In genomic region chr17:49618112-49618611, GRCh38 we compare ENCODE assay signal across 14 cellular contexts. TPM values are rescaled to one million over a fixed set of nuclear protein-coding genes. Genes with fewer than 3 reads are reported as not detected.
DNase-seq lines count a peak whose midpoint lies in the region; ATAC-seq and TF ChIP-seq lines count a peak whose summit lies in the region.
"Had no signal": no experiment of that assay in that cellular context is flagged by ENCODE, and none has a peak within 500 bp of the region (broad histone marks: within the 10 kb centered on the region; RNA-seq: fewer than 3 reads in every experiment).

No MANE protein-coding gene starts in this region.

- DNase-seq in left ventricle myocardium inferior (no peak), heart left ventricle (no peak), upper lobe of left lung (no peak), NCI-H748 (lab: John Stamatoyannopoulos, UW; ENCODE audit: unreplicated experiment) (no peak), SJCRH30 (no peak), iPS-NIHi7 (ENCODE audit: extremely low spot score) (no peak)
- DNase-seq in activated naive CD8-positive, alpha-beta T cell treated with anti-CD3 and anti-CD28 coated beads, Interleukin-2, amount 50 U/mL, for 24 hours, result no peak
- DNase-seq in naive thymus-derived CD4-positive, alpha-beta T cell, result no peak
- DNase-seq: activated CD4-positive, alpha-beta T cell treated with anti-CD3 and anti-CD28 coated beads for 1 hour; AML-193; H9; stimulated activated CD8-positive, alpha-beta memory T cell treated with anti-CD3 and anti-CD28 coated beads, Interleukin-4, amount 100 ng/mL, for 48 hours had no signal

- ATAC-seq in heart left ventricle, result no peak
- ATAC-seq in activated naive CD8-positive, alpha-beta T cell treated with anti-CD3 and anti-CD28 coated beads, Interleukin-2, amount 50 U/mL, for 24 hours, result peak; percentile 75
- ATAC-seq in naive thymus-derived CD4-positive, alpha-beta T cell, result peak; percentile 42
- no peak for ATAC-seq in upper lobe of left lung (ENCODE audit: low FRiP score in 2 of 2)
- ATAC-seq: SK-N-SH treated with all-trans-retinoic acid at 6 μM for 48 hours had no signal

- H3K4me1 ChIP-seq in left ventricle myocardium inferior (peaks cover 80% of the 10 kb centered on the region), heart left ventricle (peaks cover 0 to 60% (median 40%) of the 10 kb centered on the region in 12 donors), upper lobe of left lung (peaks cover 14 to 32% (median 22%) of the 10 kb centered on the region in 4 donors), SJCRH30 (no peaks in the 10 kb centered on the region)
- peaks cover 0 to 6% of the 10 kb centered on the region in 2 donors for H3K4me1 ChIP-seq in naive thymus-derived CD4-positive, alpha-beta T cell (ENCODE audit: control insufficient read depth in 2 of 2, insufficient read depth in 2 of 2, low read length in 2 of 2)

- TF ChIP-seq CTCF in left ventricle myocardium inferior (IDR thresholded peaks at IDR 0.05; ENCODE audit: borderline replicate concordance) (no peak), heart left ventricle (IDR thresholded peaks at IDR 0.05) (no peak), upper lobe of left lung (IDR thresholded peaks at IDR 0.05) (no peak)

- H3K4me1 Mint-ChIP-seq in activated naive CD8-positive, alpha-beta T cell treated with anti-CD3 and anti-CD28 coated beads, Interleukin-2, amount 50 U/mL, for 24 hours, result peaks cover 19% of the 10 kb centered on the region
- peaks cover 5 to 24% (median 18%) of the 10 kb centered on the region in 7 donors for H3K4me1 Mint-ChIP-seq in naive thymus-derived CD4-positive, alpha-beta T cell
- H3K4me1 Mint-ChIP-seq: H9 had no signal

- H3K4me3 ChIP-seq in left ventricle myocardium inferior, result no peak overlapping the region
- H3K4me3 ChIP-seq in heart left ventricle, result no peak overlapping the region
- H3K4me3 ChIP-seq in naive thymus-derived CD4-positive, alpha-beta T cell (ENCODE audit: low read length), result no peak overlapping the region
- no peak overlapping the region for H3K4me3 ChIP-seq in upper lobe of left lung
- no peak overlapping the region for H3K4me3 ChIP-seq in SJCRH30

- 79 to 85% (median 84%) methylated on average over 1 of the region's 1 CpG for WGBS in heart left ventricle, 4 donors
- 50 to 75% methylated on average over 1 of the region's 1 CpG for WGBS in upper lobe of left lung, 2 donors

- H3K27ac ChIP-seq in left ventricle myocardium inferior (replicated peaks), result peak overlapping the region; percentile 70
- H3K27ac ChIP-seq in heart left ventricle, result peak overlapping the region in 4 of 12 donors; percentile 3 to 73 (median 36)
- no peak overlapping the region for H3K27ac ChIP-seq in naive thymus-derived CD4-positive, alpha-beta T cell (ENCODE audit: low read depth, low read length)
- peak overlapping the region in 2 of 4 donors; percentile 0 to 9 for H3K27ac ChIP-seq in upper lobe of left lung
- no peak overlapping the region for H3K27ac ChIP-seq in SJCRH30
- H3K27ac ChIP-seq: HL-60 had no signal

- no peaks in the 10 kb centered on the region for H3K9me3 Mint-ChIP-seq in activated naive CD8-positive, alpha-beta T cell treated with anti-CD3 and anti-CD28 coated beads, Interleukin-2, amount 50 U/mL, for 24 hours
- H3K9me3 Mint-ChIP-seq in naive thymus-derived CD4-positive, alpha-beta T cell, result no peaks in the 10 kb centered on the region
- H3K9me3 Mint-ChIP-seq: H9 had no signal

- intact Hi-C loops in left ventricle myocardium inferior (cut with micrococcal nuclease) (loop anchor here (10.0 kb wide), 1 partner anchor 57 kb away; the partner anchor contains the start of gene SPOP), heart left ventricle (cut with DNase I) (loop anchor here in 7 of 10 donors (5.0 to 10.0 kb wide), 5 partner anchors 41 to 74 kb away; partner anchors contain the start of genes SPOP (in 6 of the 7) and NXPH3 (in 2 of the 7))
- intact Hi-C loops in naive thymus-derived CD4-positive, alpha-beta T cell (cut with micrococcal nuclease), result loop anchor here in 1 of 2 donors (5.0 kb wide), 1 partner anchor 79 kb away; no protein-coding TSS in a partner anchor

- H3K36me3 Mint-ChIP-seq in activated naive CD8-positive, alpha-beta T cell treated with anti-CD3 and anti-CD28 coated beads, Interleukin-2, amount 50 U/mL, for 24 hours (ENCODE audit: low read depth), result peaks cover 56% of the 10 kb centered on the region
- H3K36me3 Mint-ChIP-seq in naive thymus-derived CD4-positive, alpha-beta T cell, result peaks cover 14 to 49% (median 26%) of the 10 kb centered on the region in 5 donors

- POLR2A ChIA-PET in naive thymus-derived CD4-positive, alpha-beta T cell (lab: Charles Lee), result interaction anchor here (0.6 kb wide), 1 partner anchor 27 kb away, joined by 3 read pairs; no protein-coding TSS in a partner anchor

- no peaks in the 10 kb centered on the region for H3K27me3 Mint-ChIP-seq in activated naive CD8-positive, alpha-beta T cell treated with anti-CD3 and anti-CD28 coated beads, Interleukin-2, amount 50 U/mL, for 24 hours
- H3K27me3 Mint-ChIP-seq in naive thymus-derived CD4-positive, alpha-beta T cell, result no peaks in the 10 kb centered on the region

- H3K27me3 ChIP-seq in left ventricle myocardium inferior (ENCODE audit: low read depth) (no peaks in the 10 kb centered on the region), heart left ventricle (no peaks in the 10 kb centered on the region), upper lobe of left lung (no peaks in the 10 kb centered on the region), SJCRH30 (no peaks in the 10 kb centered on the region)
- H3K27me3 ChIP-seq in naive thymus-derived CD4-positive, alpha-beta T cell (ENCODE audit: control insufficient read depth in 2 of 2, insufficient read depth in 2 of 2, low read length in 2 of 2), result no peaks in the 10 kb centered on the region

- H3K9me3 ChIP-seq in left ventricle myocardium inferior (replicated peaks) (no peaks in the 10 kb centered on the region), heart left ventricle (no peaks in the 10 kb centered on the region), upper lobe of left lung (no peaks in the 10 kb centered on the region), SJCRH30 (replicated peaks) (no peaks in the 10 kb centered on the region)
- no peaks in the 10 kb centered on the region for H3K9me3 ChIP-seq in naive thymus-derived CD4-positive, alpha-beta T cell (ENCODE audit: control insufficient read depth in 2 of 3, low read length in 3 of 3)

- CTCF ChIA-PET in naive thymus-derived CD4-positive, alpha-beta T cell (lab: Charles Lee), result interaction anchor here (0.7 kb wide), 1 partner anchor 134 kb away, joined by 3 read pairs; no protein-coding TSS in a partner anchor

- TF ChIP-seq POLR2A in heart left ventricle (IDR thresholded peaks at IDR 0.05) (no peak), upper lobe of left lung (IDR thresholded peaks at IDR 0.05) (no peak)

- H3K4me3 Mint-ChIP-seq in activated naive CD8-positive, alpha-beta T cell treated with anti-CD3 and anti-CD28 coated beads, Interleukin-2, amount 50 U/mL, for 24 hours, result no peak overlapping the region
- H3K4me3 Mint-ChIP-seq in naive thymus-derived CD4-positive, alpha-beta T cell, result no peak overlapping the region
- H3K4me3 Mint-ChIP-seq: H9 had no signal

- peaks cover 70% of the 10 kb centered on the region for H3K36me3 ChIP-seq in left ventricle myocardium inferior
- peaks cover 0 to 86% (median 60%) of the 10 kb centered on the region in 9 donors for H3K36me3 ChIP-seq in heart left ventricle
- H3K36me3 ChIP-seq in naive thymus-derived CD4-positive, alpha-beta T cell (ENCODE audit: control insufficient read depth in 2 of 3, insufficient read depth in 3 of 3, low read length in 3 of 3), result peaks cover 15 to 71% (median 39%) of the 10 kb centered on the region in 3 experiments
- H3K36me3 ChIP-seq in upper lobe of left lung, result peaks cover 12 to 78% (median 38%) of the 10 kb centered on the region in 4 donors
- H3K36me3 ChIP-seq in SJCRH30, result peaks cover 24% of the 10 kb centered on the region

- peak overlapping the region; percentile 55 for H3K27ac Mint-ChIP-seq in activated naive CD8-positive, alpha-beta T cell treated with anti-CD3 and anti-CD28 coated beads, Interleukin-2, amount 50 U/mL, for 24 hours
- H3K27ac Mint-ChIP-seq in naive thymus-derived CD4-positive, alpha-beta T cell, result peak overlapping the region in 4 of 9 donors; percentile 9 to 73 (median 36)
- H3K27ac Mint-ChIP-seq: H9 had no signal

- no peak for TF ChIP-seq EP300 in upper lobe of left lung (IDR thresholded peaks at IDR 0.05)

RNA-seq across cellular contexts. Expression of gene NXPH3, which starts 42.5 kb away (rescaled TPM):
- total RNA-seq in left ventricle myocardium inferior, result 4.0 TPM
- 1 to 10 TPM; 2.5 to 6.8 (median 4.5) TPM for total RNA-seq in heart left ventricle
- 1 to 10 TPM; 4.0 to 7.9 TPM for polyA plus RNA-seq in heart left ventricle
- not detected for total RNA-seq in naive thymus-derived CD4-positive, alpha-beta T cell
- not detected for polyA plus RNA-seq in naive thymus-derived CD4-positive, alpha-beta T cell
- total RNA-seq in upper lobe of left lung, result 1 to 10 TPM; 1.2 to 6.6 (median 4.6) TPM
- 1.0 and 1.2 TPM in 2 replicates for total RNA-seq in SJCRH30 (2014; rRNA removed; shearing (Covaris generic))

RNA-seq across cellular contexts. Expression of gene SPOP, which starts 59.7 kb away (rescaled TPM):
- total RNA-seq in left ventricle myocardium inferior, result 66.9 TPM
- total RNA-seq in heart left ventricle, result 10 to 100 TPM; 46.7 to 96.1 (median 60.4) TPM
- polyA plus RNA-seq in heart left ventricle, result 10 to 100 TPM; 28.5 to 72.0 TPM
- 10 to 100 TPM; 59.6 to 94.8 (median 80.9) TPM for total RNA-seq in naive thymus-derived CD4-positive, alpha-beta T cell
- polyA plus RNA-seq in naive thymus-derived CD4-positive, alpha-beta T cell, result 100 to 1,000 TPM; 121 to 151 TPM
- total RNA-seq in upper lobe of left lung, result 10 to 100 TPM; 56.6 to 99.2 (median 80.4) TPM
- 31.3 and 33.0 TPM in 2 replicates for total RNA-seq in SJCRH30 (2014; rRNA removed; shearing (Covaris generic))

Comparison
In these comparisons a context has a peak if more than half of its experiments do, and no peak if none do; other contexts are left out.
1. ATAC-seq: peak in activated naive CD8-positive, alpha-beta T cell treated with anti-CD3 and anti-CD28 coated beads, Interleukin-2, amount 50 U/mL, for 24 hours (single experiment) and naive thymus-derived CD4-positive, alpha-beta T cell (single experiment); none in heart left ventricle (0 of 4) and upper lobe of left lung (0 of 2).